Comparison of ENCODE assay signal across 19 cellular contexts in the genomic region with DNA sequence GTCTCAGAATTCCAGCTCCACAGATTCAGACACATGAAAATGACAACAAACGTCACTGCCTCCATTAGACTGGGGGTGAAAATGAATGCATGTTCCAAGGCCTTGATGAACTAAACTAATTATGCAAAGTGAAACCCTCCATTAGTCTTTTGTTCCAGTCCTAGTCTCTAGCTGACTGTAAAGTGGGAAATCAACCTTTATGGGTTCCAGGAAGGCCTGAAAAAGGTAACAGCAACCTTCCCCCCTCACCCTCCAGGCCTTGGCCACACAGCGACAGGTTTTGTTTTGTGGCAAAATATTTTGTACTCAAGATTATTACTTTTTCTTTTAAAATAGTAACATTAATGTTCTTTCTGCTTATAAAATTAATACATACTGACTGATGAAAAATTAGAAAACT.
DNase-seq lines count a peak whose midpoint lies in the region; ATAC-seq, FAIRE-seq and TF ChIP-seq lines count a peak whose summit lies in the region.
"Had no signal": no experiment of that assay in that cellular context is flagged by ENCODE, and none has a peak within 500 bp of the region (broad histone marks: within the 10 kb centered on the region; RNA-seq: fewer than 3 reads in every experiment).

No MANE protein-coding gene starts in this region.

- CTCF ChIA-PET in activated CD8-positive, alpha-beta memory T cell treated with anti-CD3 and anti-CD28 coated beads, Interleukin-2, amount 10 ng/mL, durations not matched to agents 7 days and 5 days (lab: Charles Lee), result interaction anchor here (0.7 to 7.5 kb wide), 14 partner anchors 8 to 245 kb away, joined by 3 to 150 read pairs (median 10); a partner anchor contains a TSS
- CTCF ChIA-PET in WTC11 (lab: Charles Lee), result interaction anchor here (1.4 to 2.1 kb wide), 2 partner anchors 77 to 120 kb away, joined by 4 to 8 read pairs; no protein-coding TSS in a partner anchor

- peak overlapping the region; percentile 91 for H3K27ac Mint-ChIP-seq in activated CD8-positive, alpha-beta memory T cell treated with anti-CD3 and anti-CD28 coated beads, Interleukin-2, amount 10 ng/mL, durations not matched to agents 7 days and 5 days
- H3K27ac Mint-ChIP-seq in activated T-helper 1 cell treated with anti-CD3 and anti-CD28 coated beads, Interleukin-12 subunit alpha, Interleukin-12 subunit beta, Interleukin-2, Interleukin-4 antibody, amounts not matched to agents 30 ng/mL and 10 ng/mL and 1 ng/mL, durations not matched to agents 14 hours and 24 hours and 36 hours, result peak overlapping the region; percentile 89
- peak overlapping the region in 4 of 6 donors; percentile 17 to 82 (median 38) for H3K27ac Mint-ChIP-seq in immature natural killer cell
- H3K27ac Mint-ChIP-seq in WTC11, result no peak overlapping the region
- H3K27ac Mint-ChIP-seq: progenitor cell of endocrine pancreas had no signal

- POLR2A ChIA-PET in WTC11 (lab: Charles Lee), result no interaction called here

- peak; percentile 35 for DNase-seq in activated CD8-positive, alpha-beta memory T cell treated with anti-CD3 and anti-CD28 coated beads, Interleukin-2, amount 10 ng/mL, durations not matched to agents 7 days and 5 days
- no peak for DNase-seq in activated CD8-positive, alpha-beta memory T cell treated with anti-CD3 and anti-CD28 coated beads, Interleukin-2, amount 50 U/mL, for 4 hours
- DNase-seq in GM18507 (ENCODE audit: extremely low spot score, insufficient read length, low read depth) (no peak), immature natural killer cell (no peak), NCI-H524 treated with DMSO at 0.1 percent for 48 hours (lab: John Stamatoyannopoulos, UW) (no peak), WTC11 (ENCODE audit: low spot score) (no peak)
- no peak for DNase-seq in activated T-helper 1 cell treated with anti-CD3 and anti-CD28 coated beads, Interleukin-12 subunit alpha, Interleukin-12 subunit beta, Interleukin-2, Interleukin-4 antibody, amounts not matched to agents 30 ng/mL and 10 ng/mL and 1 ng/mL, durations not matched to agents 14 hours and 24 hours and 36 hours (ENCODE audit: low spot score)
- DNase-seq: ACHN; activated CD4-positive, alpha-beta T cell treated with anti-CD3 and anti-CD28 coated beads, Interleukin-2, amount 50 U/mL, for 1 hour; dermis blood vessel endothelial cell; EL; Karpas-422; lower lobe of right lung; NCI-H187 treated with DMSO at 0.1 percent for 48 hours; NCI-H774 had no signal

- H3K9me3 Mint-ChIP-seq in activated CD8-positive, alpha-beta memory T cell treated with anti-CD3 and anti-CD28 coated beads, Interleukin-2, amount 10 ng/mL, durations not matched to agents 7 days and 5 days (ENCODE audit: low read depth), result peaks cover 21% of the 10 kb centered on the region
- H3K9me3 Mint-ChIP-seq in activated T-helper 1 cell treated with anti-CD3 and anti-CD28 coated beads, Interleukin-12 subunit alpha, Interleukin-12 subunit beta, Interleukin-2, Interleukin-4 antibody, amounts not matched to agents 30 ng/mL and 10 ng/mL and 1 ng/mL, durations not matched to agents 14 hours and 24 hours and 36 hours, result peaks cover 31% of the 10 kb centered on the region
- H3K9me3 Mint-ChIP-seq in immature natural killer cell, result peaks cover 3 to 35% (median 25%) of the 10 kb centered on the region in 6 donors
- peaks cover 21% of the 10 kb centered on the region for H3K9me3 Mint-ChIP-seq in WTC11

- TF ChIP-seq CTCF in WTC11 (IDR thresholded peaks at IDR 0.05), result no peak

- H3K27me3 Mint-ChIP-seq in activated CD8-positive, alpha-beta memory T cell treated with anti-CD3 and anti-CD28 coated beads, Interleukin-2, amount 10 ng/mL, durations not matched to agents 7 days and 5 days, result no peaks in the 10 kb centered on the region
- H3K27me3 Mint-ChIP-seq in activated T-helper 1 cell treated with anti-CD3 and anti-CD28 coated beads, Interleukin-12 subunit alpha, Interleukin-12 subunit beta, Interleukin-2, Interleukin-4 antibody, amounts not matched to agents 30 ng/mL and 10 ng/mL and 1 ng/mL, durations not matched to agents 14 hours and 24 hours and 36 hours (ENCODE audit: insufficient read depth), result no peaks in the 10 kb centered on the region
- H3K27me3 Mint-ChIP-seq in immature natural killer cell (ENCODE audit: low read depth in 3 of 3), result peaks cover 5 to 12% (median 6%) of the 10 kb centered on the region in 3 donors
- H3K27me3 Mint-ChIP-seq in WTC11 (ENCODE audit: low read depth), result peaks cover 4% of the 10 kb centered on the region; the same call in 1 of the 2 replicates
- H3K27me3 Mint-ChIP-seq: progenitor cell of endocrine pancreas had no signal

- peak; percentile 29 for ATAC-seq in activated CD8-positive, alpha-beta memory T cell treated with anti-CD3 and anti-CD28 coated beads, Interleukin-2, amount 10 ng/mL, durations not matched to agents 7 days and 5 days
- ATAC-seq in GM19452 (IDR thresholded peaks at IDR 0.05; ENCODE audit: unreplicated experiment), result no peak
- ATAC-seq in WTC11, result no peak
- ATAC-seq: lower lobe of right lung had no signal

- peak; percentile 35 for FAIRE-seq in GM18507 (lab: Jason Lieb, UNC)
- FAIRE-seq: endothelial cell of umbilical vein, H54 had no signal

- peaks cover 85% of the 10 kb centered on the region for H3K4me1 Mint-ChIP-seq in activated CD8-positive, alpha-beta memory T cell treated with anti-CD3 and anti-CD28 coated beads, Interleukin-2, amount 10 ng/mL, durations not matched to agents 7 days and 5 days
- H3K4me1 Mint-ChIP-seq in activated T-helper 1 cell treated with anti-CD3 and anti-CD28 coated beads, Interleukin-12 subunit alpha, Interleukin-12 subunit beta, Interleukin-2, Interleukin-4 antibody, amounts not matched to agents 30 ng/mL and 10 ng/mL and 1 ng/mL, durations not matched to agents 14 hours and 24 hours and 36 hours (ENCODE audit: low read depth), result peaks cover 81% of the 10 kb centered on the region
- peaks cover 73 to 90% of the 10 kb centered on the region in 2 donors for H3K4me1 Mint-ChIP-seq in immature natural killer cell
- H3K4me1 Mint-ChIP-seq in WTC11, result peaks cover 9% of the 10 kb centered on the region; the same call in 1 of the 2 replicates

- H3K4me3 Mint-ChIP-seq in activated CD8-positive, alpha-beta memory T cell treated with anti-CD3 and anti-CD28 coated beads, Interleukin-2, amount 10 ng/mL, durations not matched to agents 7 days and 5 days, result peak overlapping the region; percentile 54
- H3K4me3 Mint-ChIP-seq in activated T-helper 1 cell treated with anti-CD3 and anti-CD28 coated beads, Interleukin-12 subunit alpha, Interleukin-12 subunit beta, Interleukin-2, Interleukin-4 antibody, amounts not matched to agents 30 ng/mL and 10 ng/mL and 1 ng/mL, durations not matched to agents 14 hours and 24 hours and 36 hours, result peak overlapping the region; percentile 55
- H3K4me3 Mint-ChIP-seq in immature natural killer cell (peak overlapping the region in 1 of 5 donors; percentile 4), WTC11 (no peak overlapping the region)

- intact Hi-C loops in activated T-helper 1 cell treated with anti-CD3 and anti-CD28 coated beads, Interleukin-12 subunit alpha, Interleukin-12 subunit beta, Interleukin-2, Interleukin-4 antibody, amounts not matched to agents 30 ng/mL and 10 ng/mL and 1 ng/mL, durations not matched to agents 14 hours and 24 hours and 36 hours (cut with micrococcal nuclease), result loop anchor here (1.0 to 5.0 kb wide), 5 partner anchors 9 to 245 kb away; a partner anchor contains a TSS

- H3K36me3 Mint-ChIP-seq in activated CD8-positive, alpha-beta memory T cell treated with anti-CD3 and anti-CD28 coated beads, Interleukin-2, amount 10 ng/mL, durations not matched to agents 7 days and 5 days, result peaks cover 37% of the 10 kb centered on the region
- peaks cover 31% of the 10 kb centered on the region for H3K36me3 Mint-ChIP-seq in activated T-helper 1 cell treated with anti-CD3 and anti-CD28 coated beads, Interleukin-12 subunit alpha, Interleukin-12 subunit beta, Interleukin-2, Interleukin-4 antibody, amounts not matched to agents 30 ng/mL and 10 ng/mL and 1 ng/mL, durations not matched to agents 14 hours and 24 hours and 36 hours (ENCODE audit: low read depth)
- peaks cover 22 to 23% (median 22%) of the 10 kb centered on the region in 3 donors for H3K36me3 Mint-ChIP-seq in immature natural killer cell
- peaks cover 6% of the 10 kb centered on the region; the same call in 1 of the 2 replicates for H3K36me3 Mint-ChIP-seq in WTC11

TF ChIP-seq in WTC11, 78 proteins besides CTCF, POLR2A, EP300 and RAD21 (continues in another document):
- TF ChIP-seq KAT7 (CRISPR knock-in tag; IDR thresholded peaks at IDR 0.05; ENCODE audit: borderline replicate concordance) (no peak), FOXJ3 (CRISPR knock-in tag; IDR thresholded peaks at IDR 0.05; ENCODE audit: borderline replicate concordance) (no peak), JUN (CRISPR knock-in tag; IDR thresholded peaks at IDR 0.05) (no peak), NFYB (CRISPR knock-in tag; conservative IDR thresholded peaks at IDR 0.05; ENCODE audit: low read depth) (no peak), ETV6 (CRISPR knock-in tag; IDR thresholded peaks at IDR 0.05) (no peak)
- TF ChIP-seq, protein P1, sequence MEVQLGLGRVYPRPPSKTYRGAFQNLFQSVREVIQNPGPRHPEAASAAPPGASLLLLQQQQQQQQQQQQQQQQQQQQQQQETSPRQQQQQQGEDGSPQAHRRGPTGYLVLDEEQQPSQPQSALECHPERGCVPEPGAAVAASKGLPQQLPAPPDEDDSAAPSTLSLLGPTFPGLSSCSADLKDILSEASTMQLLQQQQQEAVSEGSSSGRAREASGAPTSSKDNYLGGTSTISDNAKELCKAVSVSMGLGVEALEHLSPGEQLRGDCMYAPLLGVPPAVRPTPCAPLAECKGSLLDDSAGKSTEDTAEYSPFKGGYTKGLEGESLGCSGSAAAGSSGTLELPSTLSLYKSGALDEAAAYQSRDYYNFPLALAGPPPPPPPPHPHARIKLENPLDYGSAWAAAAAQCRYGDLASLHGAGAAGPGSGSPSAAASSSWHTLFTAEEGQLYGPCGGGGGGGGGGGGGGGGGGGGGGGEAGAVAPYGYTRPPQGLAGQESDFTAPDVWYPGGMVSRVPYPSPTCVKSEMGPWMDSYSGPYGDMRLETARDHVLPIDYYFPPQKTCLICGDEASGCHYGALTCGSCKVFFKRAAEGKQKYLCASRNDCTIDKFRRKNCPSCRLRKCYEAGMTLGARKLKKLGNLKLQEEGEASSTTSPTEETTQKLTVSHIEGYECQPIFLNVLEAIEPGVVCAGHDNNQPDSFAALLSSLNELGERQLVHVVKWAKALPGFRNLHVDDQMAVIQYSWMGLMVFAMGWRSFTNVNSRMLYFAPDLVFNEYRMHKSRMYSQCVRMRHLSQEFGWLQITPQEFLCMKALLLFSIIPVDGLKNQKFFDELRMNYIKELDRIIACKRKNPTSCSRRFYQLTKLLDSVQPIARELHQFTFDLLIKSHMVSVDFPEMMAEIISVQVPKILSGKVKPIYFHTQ (CRISPR knock-in tag; IDR thresholded peaks at IDR 0.05), result no peak
